Comparison of ENCODE assay signal across 10 cellular contexts in genomic region chr6:43972179-43972914, GRCh38.
DNase-seq lines count a peak whose midpoint lies in the region; ATAC-seq and TF ChIP-seq lines count a peak whose summit lies in the region.
"Had no signal": no experiment of that assay in that cellular context is flagged by ENCODE, and none has a peak within 500 bp of the region (broad histone marks: within the 10 kb centered on the region; RNA-seq: fewer than 3 reads in every experiment).

No MANE protein-coding gene starts in this region.

- no peak overlapping the region for H3K9ac ChIP-seq in endodermal cell (ENCODE audit: extremely low read depth, low read length, poor library complexity, severe bottlenecking)

- DNase-seq in activated naive CD4-positive, alpha-beta T cell treated with anti-CD3 and anti-CD28 coated beads, Interleukin-2, amount 50 U/mL, for 72 hours (ENCODE audit: low spot score in 2 of 2): peak in 1 of 2 donors; percentile 37
- DNase-seq in activated naive CD4-positive, alpha-beta T cell (lab: John Stamatoyannopoulos, UW): no peak
- peak; percentile 43 for DNase-seq in endodermal cell
- peak in 1 of 2 experiments; percentile 27 for DNase-seq in mesothelial cell of epicardium (ENCODE audit: low spot score in 2 of 2, unreplicated experiment in 2 of 2)
- DNase-seq in NCI-H1417 treated with DMSO at 0.1 percent for 48 hours (lab: John Stamatoyannopoulos, UW): no peak
- no peak for DNase-seq in NCI-H510A (lab: John Stamatoyannopoulos, UW)
- no peak for DNase-seq in NCI-H345 treated with DMSO at 0.1 percent for 48 hours (lab: John Stamatoyannopoulos, UW; ENCODE audit: unreplicated experiment)
- DNase-seq: NCI-H1048 had no signal

- H3K9me3 Mint-ChIP-seq in activated naive CD4-positive, alpha-beta T cell treated with anti-CD3 and anti-CD28 coated beads, Interleukin-2, amount 50 U/mL, for 72 hours: no peaks in the 10 kb centered on the region
- H3K9me3 Mint-ChIP-seq in endodermal cell: peaks cover 7% of the 10 kb centered on the region
- peaks cover 8% of the 10 kb centered on the region for H3K9me3 Mint-ChIP-seq in mesothelial cell of epicardium

- no peaks in the 10 kb centered on the region for H3K27me3 ChIP-seq in endodermal cell (ENCODE audit: control insufficient read depth, insufficient read depth, low read length, poor library complexity, severe bottlenecking)
- H3K27me3 ChIP-seq: Peyer's patch had no signal

- H3K27me3 Mint-ChIP-seq in endodermal cell (ENCODE audit: insufficient read depth) (peaks cover 6% of the 10 kb centered on the region), mesothelial cell of epicardium (ENCODE audit: low read depth) (peaks cover 13% of the 10 kb centered on the region)

- H3K9me3 ChIP-seq in endodermal cell (ENCODE audit: control insufficient read depth, low read length): peaks cover 7% of the 10 kb centered on the region
- H3K9me3 ChIP-seq: Peyer's patch had no signal

- ATAC-seq in activated naive CD4-positive, alpha-beta T cell treated with anti-CD3 and anti-CD28 coated beads, Interleukin-2, amount 50 U/mL, for 72 hours: no peak
- no peak for ATAC-seq in HG02571 (IDR thresholded peaks at IDR 0.05; ENCODE audit: unreplicated experiment)

- H3K27ac ChIP-seq in endodermal cell (ENCODE audit: low read depth, low read length): no peak overlapping the region

- H3K4me3 Mint-ChIP-seq in endodermal cell (no peak overlapping the region), mesothelial cell of epicardium (no peak overlapping the region)

- no peaks in the 10 kb centered on the region for H3K4me1 ChIP-seq in endodermal cell (ENCODE audit: control insufficient read depth, insufficient read depth, low read length)

- peak overlapping the region; percentile 8 to 73 for H3K27ac Mint-ChIP-seq in activated naive CD4-positive, alpha-beta T cell treated with anti-CD3 and anti-CD28 coated beads, Interleukin-2, amount 50 U/mL, for 72 hours
- H3K27ac Mint-ChIP-seq in endodermal cell (peak overlapping the region; percentile 33), mesothelial cell of epicardium (peak overlapping the region; percentile 37)

- H3K4me1 Mint-ChIP-seq in endodermal cell: peaks cover 21% of the 10 kb centered on the region
- H3K4me1 Mint-ChIP-seq in mesothelial cell of epicardium: peaks cover 11% of the 10 kb centered on the region

- no peaks in the 10 kb centered on the region for H3K36me3 Mint-ChIP-seq in activated naive CD4-positive, alpha-beta T cell treated with anti-CD3 and anti-CD28 coated beads, Interleukin-2, amount 50 U/mL, for 72 hours
- H3K36me3 Mint-ChIP-seq in endodermal cell (ENCODE audit: low read depth) (no peaks in the 10 kb centered on the region), mesothelial cell of epicardium (no peaks in the 10 kb centered on the region)

- H3K4me3 ChIP-seq in endodermal cell (ENCODE audit: low read length): no peak overlapping the region
- H3K4me3 ChIP-seq: Peyer's patch had no signal

- H3K36me3 ChIP-seq in endodermal cell (ENCODE audit: control insufficient read depth, insufficient read depth, low read length): no peaks in the 10 kb centered on the region
- H3K36me3 ChIP-seq: Peyer's patch had no signal

- 78 to 93% methylated on average over 1 to 6 of the region's 6 CpGs for WGBS in endodermal cell (ENCODE audit: insufficient coverage in 1 of 2, insufficient read length in 1 of 2), 2 experiments

- TF ChIP-seq CTCF in endodermal cell (conservative IDR thresholded peaks at IDR 0.05): no peak
- no peak for TF ChIP-seq CTCF in mesothelial cell of epicardium (IDR thresholded peaks at IDR 0.05; ENCODE audit: unreplicated experiment)
